In the genomic region with DNA sequence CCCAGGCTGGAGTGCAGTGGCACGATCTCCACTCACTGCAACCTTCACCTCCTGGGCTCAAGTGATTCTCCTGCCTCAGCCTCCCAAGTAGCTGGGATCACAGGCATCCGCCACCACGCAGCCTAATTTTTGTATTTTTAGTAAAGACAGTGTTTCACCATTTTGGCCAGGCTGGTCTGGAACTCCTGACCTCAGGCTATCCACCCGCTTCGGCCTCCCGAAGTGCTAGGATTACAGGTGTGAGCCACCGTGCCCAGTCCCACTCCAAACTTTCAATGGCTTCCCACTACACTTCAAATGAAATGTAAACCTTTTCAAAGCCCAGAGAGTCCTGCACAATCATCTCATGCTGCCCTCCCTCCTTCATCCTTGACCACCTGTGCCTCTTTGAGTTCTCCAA, we compare ENCODE assay signal across 8 cellular contexts. TPM values are rescaled to one million over a fixed set of nuclear protein-coding genes. Genes with fewer than 3 reads are reported as not detected.
DNase-seq lines count a peak whose midpoint lies in the region; ATAC-seq and TF ChIP-seq lines count a peak whose summit lies in the region.
"Not testable (repeated sequence)": the region's sequence is repeated elsewhere in the genome, so short reads cannot be mapped to it uniquely, and the experiment has no call there.
"Had no signal": no experiment of that assay in that cellular context is flagged by ENCODE, and none has a peak within 500 bp of the region (broad histone marks: within the 10 kb centered on the region; RNA-seq: fewer than 3 reads in every experiment).

No MANE protein-coding gene starts in this region.

- not testable (repeated sequence) for H3K79me1 ChIP-seq in H9 (ENCODE audit: insufficient read depth, low read depth, low read length, poor library complexity, severe bottlenecking)

- H3K23me2 ChIP-seq in H9 (ENCODE audit: insufficient read length, low read depth, low read length, poor library complexity, severe bottlenecking): peaks cover 14% of the 10 kb centered on the region

- POLR2A ChIA-PET in T-cell (lab: Charles Lee): not testable (repeated sequence)
- POLR2A ChIA-PET in naive thymus-derived CD4-positive, alpha-beta T cell (lab: Charles Lee): interaction anchor here (9.1 kb wide), 1 partner anchor 56 kb away, joined by 211 read pairs; no protein-coding TSS in a partner anchor

- peak overlapping the region; percentile 15 for H3K27ac ChIP-seq in CD4-positive, CD25-positive, alpha-beta regulatory T cell (ENCODE audit: insufficient read depth, low read length, poor library complexity, severe bottlenecking)
- H3K27ac ChIP-seq in H9 (ENCODE audit: insufficient read length, low read depth, low read length); naive thymus-derived CD4-positive, alpha-beta T cell (ENCODE audit: low read depth, low read length): not testable (repeated sequence)
- H3K27ac ChIP-seq in effector memory CD4-positive, alpha-beta T cell (ENCODE audit: insufficient read depth, low read length, poor library complexity, severe bottlenecking): peak overlapping the region; percentile 11

- not testable (repeated sequence) for H2BK20ac ChIP-seq in H9 (ENCODE audit: low read depth, low read length, poor library complexity, severe bottlenecking)

- not testable (repeated sequence) for H3K27me3 Mint-ChIP-seq in CD4-positive, CD25-positive, alpha-beta regulatory T cell; H9 (ENCODE audit: low read depth); T-cell; activated CD8-positive, alpha-beta memory T cell treated with anti-CD3 and anti-CD28 coated beads, Interleukin-2, amount 10 ng/mL, durations not matched to agents 7 days and 5 days; activated naive CD4-positive, alpha-beta T cell treated with anti-CD3 and anti-CD28 coated beads, Interleukin-2, amount 50 U/mL, for 24 hours; naive thymus-derived CD4-positive, alpha-beta T cell

- H3K4ac ChIP-seq in H9 (ENCODE audit: low read depth, low read length): not testable (repeated sequence)

- H3K4me1 Mint-ChIP-seq in CD4-positive, CD25-positive, alpha-beta regulatory T cell: peaks cover 28 to 95% (median 72%) of the 10 kb centered on the region in 4 donors
- peaks cover 82 to 86% of the 10 kb centered on the region in 2 experiments for H3K4me1 Mint-ChIP-seq in H9
- H3K4me1 Mint-ChIP-seq in T-cell: peaks cover 91 to 95% (median 93%) of the 10 kb centered on the region in 3 donors
- H3K4me1 Mint-ChIP-seq in activated CD8-positive, alpha-beta memory T cell treated with anti-CD3 and anti-CD28 coated beads, Interleukin-2, amount 10 ng/mL, durations not matched to agents 7 days and 5 days: peaks cover 77% of the 10 kb centered on the region
- peaks cover 92% of the 10 kb centered on the region for H3K4me1 Mint-ChIP-seq in activated naive CD4-positive, alpha-beta T cell treated with anti-CD3 and anti-CD28 coated beads, Interleukin-2, amount 50 U/mL, for 24 hours
- peaks cover 58 to 96% (median 88%) of the 10 kb centered on the region in 7 donors for H3K4me1 Mint-ChIP-seq in naive thymus-derived CD4-positive, alpha-beta T cell

- H2BK15ac ChIP-seq in H9 (ENCODE audit: low read depth, low read length): not testable (repeated sequence)

- H3K27me3 ChIP-seq in CD4-positive, CD25-positive, alpha-beta regulatory T cell (ENCODE audit: control insufficient read depth, insufficient read depth, low read length); H9 (ENCODE audit: insufficient read depth, low read length); effector memory CD4-positive, alpha-beta T cell (replicated peaks; ENCODE audit: control insufficient read depth, insufficient read depth, low read length, poor library complexity, severe bottlenecking); naive thymus-derived CD4-positive, alpha-beta T cell (ENCODE audit: control insufficient read depth in 2 of 2, insufficient read depth in 2 of 2, low read length in 2 of 2): not testable (repeated sequence)

- H2BK120ac ChIP-seq in H9 (ENCODE audit: low read depth, low read length, poor library complexity, severe bottlenecking): not testable (repeated sequence)

- CTCF ChIA-PET in T-cell (lab: Charles Lee): not testable (repeated sequence)
- CTCF ChIA-PET in activated CD8-positive, alpha-beta memory T cell treated with anti-CD3 and anti-CD28 coated beads, Interleukin-2, amount 10 ng/mL, durations not matched to agents 7 days and 5 days (lab: Charles Lee): interaction anchor here (1.1 kb wide), 1 partner anchor 18 kb away, joined by 3 read pairs; no protein-coding TSS in a partner anchor
- CTCF ChIA-PET in naive thymus-derived CD4-positive, alpha-beta T cell (lab: Charles Lee): interaction anchor here (0.6 to 1.3 kb wide), 2 partner anchors 28 to 30 kb away, joined by 3 read pairs; no protein-coding TSS in a partner anchor

- not testable (repeated sequence) for ATAC-seq in CD4-positive, CD25-positive, alpha-beta regulatory T cell (ENCODE audit: low read depth in 2 of 2); T-cell (replicated peaks in 1 of 4); activated CD8-positive, alpha-beta memory T cell treated with anti-CD3 and anti-CD28 coated beads, Interleukin-2, amount 10 ng/mL, durations not matched to agents 7 days and 5 days; naive thymus-derived CD4-positive, alpha-beta T cell

- H3T11ph ChIP-seq in H9 (ENCODE audit: low read length): not testable (repeated sequence)

- H3K9me3 Mint-ChIP-seq in CD4-positive, CD25-positive, alpha-beta regulatory T cell; H9; T-cell; activated CD8-positive, alpha-beta memory T cell treated with anti-CD3 and anti-CD28 coated beads, Interleukin-2, amount 10 ng/mL, durations not matched to agents 7 days and 5 days (ENCODE audit: low read depth); activated naive CD4-positive, alpha-beta T cell treated with anti-CD3 and anti-CD28 coated beads, Interleukin-2, amount 50 U/mL, for 24 hours; naive thymus-derived CD4-positive, alpha-beta T cell: not testable (repeated sequence)

- not testable (repeated sequence) for H3K56ac ChIP-seq in H9 (ENCODE audit: insufficient read length, low read depth, low read length)

- peaks cover 31% of the 10 kb centered on the region for H3K79me2 ChIP-seq in H9 (ENCODE audit: insufficient read depth, low read length)

- not testable (repeated sequence) for H4K20me1 ChIP-seq in H9 (ENCODE audit: control insufficient read depth, insufficient read depth, insufficient read length)

- H3K36me3 Mint-ChIP-seq in CD4-positive, CD25-positive, alpha-beta regulatory T cell: peaks cover 15% of the 10 kb centered on the region
- H3K36me3 Mint-ChIP-seq in H9 (ENCODE audit: insufficient read depth in 1 of 3, low read depth in 3 of 3) (peaks cover 11 to 19% (median 15%) of the 10 kb centered on the region in 3 experiments), T-cell (peaks cover 19% of the 10 kb centered on the region)
- H3K36me3 Mint-ChIP-seq in activated CD8-positive, alpha-beta memory T cell treated with anti-CD3 and anti-CD28 coated beads, Interleukin-2, amount 10 ng/mL, durations not matched to agents 7 days and 5 days: peaks cover 43% of the 10 kb centered on the region
- not testable (repeated sequence) for H3K36me3 Mint-ChIP-seq in activated naive CD4-positive, alpha-beta T cell treated with anti-CD3 and anti-CD28 coated beads, Interleukin-2, amount 50 U/mL, for 24 hours
- H3K36me3 Mint-ChIP-seq in naive thymus-derived CD4-positive, alpha-beta T cell: peaks cover 4 to 44% (median 11%) of the 10 kb centered on the region in 5 donors

- peaks cover 84% of the 10 kb centered on the region for H3K4me1 ChIP-seq in CD4-positive, CD25-positive, alpha-beta regulatory T cell (ENCODE audit: control insufficient read depth, insufficient read depth, low read length, poor library complexity, severe bottlenecking)
- peaks cover 19% of the 10 kb centered on the region for H3K4me1 ChIP-seq in H9 (ENCODE audit: insufficient read depth, low read length)
- H3K4me1 ChIP-seq in effector memory CD4-positive, alpha-beta T cell (ENCODE audit: control insufficient read depth, insufficient read depth, low read length, poor library complexity, severe bottlenecking): peaks cover 31% of the 10 kb centered on the region
- peaks cover 34 to 45% of the 10 kb centered on the region in 2 donors for H3K4me1 ChIP-seq in naive thymus-derived CD4-positive, alpha-beta T cell (ENCODE audit: control insufficient read depth in 2 of 2, insufficient read depth in 2 of 2, low read length in 2 of 2)

- intact Hi-C loops in naive thymus-derived CD4-positive, alpha-beta T cell (cut with micrococcal nuclease): not testable (repeated sequence)

- DNase-seq in CD4-positive, CD25-positive, alpha-beta regulatory T cell; H9; T-cell; activated CD8-positive, alpha-beta memory T cell treated with anti-CD3 and anti-CD28 coated beads, Interleukin-2, amount 10 ng/mL, durations not matched to agents 7 days and 5 days; effector memory CD4-positive, alpha-beta T cell; naive thymus-derived CD4-positive, alpha-beta T cell: not testable (repeated sequence)

- not testable (repeated sequence) for H3K14ac ChIP-seq in H9 (ENCODE audit: insufficient read depth, low read length)

- H3K36me3 ChIP-seq in CD4-positive, CD25-positive, alpha-beta regulatory T cell (ENCODE audit: control insufficient read depth, insufficient read depth, low read length); effector memory CD4-positive, alpha-beta T cell (ENCODE audit: control insufficient read depth, insufficient read depth, low read length); naive thymus-derived CD4-positive, alpha-beta T cell (ENCODE audit: control insufficient read depth in 2 of 3, insufficient read depth in 3 of 3, low read length in 3 of 3): not testable (repeated sequence)

- H4K91ac ChIP-seq in H9 (ENCODE audit: insufficient read length, low read depth, low read length): not testable (repeated sequence)

- H2AFZ ChIP-seq in H9 (ENCODE audit: low read length): not testable (repeated sequence)

- H2AK5ac ChIP-seq in H9 (ENCODE audit: insufficient read length, low read length): not testable (repeated sequence)

- not testable (repeated sequence) for H2BK12ac ChIP-seq in H9 (ENCODE audit: insufficient read length, low read depth, low read length)

- not testable (repeated sequence) for TF ChIP-seq CTCF in H9 (conservative IDR thresholded peaks at IDR 0.05)

- H3K4me2 ChIP-seq in H9 (ENCODE audit: insufficient read depth, insufficient read length, low read length): not testable (repeated sequence)

- not testable (repeated sequence) for H3K9ac ChIP-seq in H9 (ENCODE audit: extremely low read depth, insufficient read length, low read length)

- peak overlapping the region; percentile 25 to 98 (median 70) for H3K4me3 Mint-ChIP-seq in CD4-positive, CD25-positive, alpha-beta regulatory T cell
- H3K4me3 Mint-ChIP-seq in H9; activated CD8-positive, alpha-beta memory T cell treated with anti-CD3 and anti-CD28 coated beads, Interleukin-2, amount 10 ng/mL, durations not matched to agents 7 days and 5 days; activated naive CD4-positive, alpha-beta T cell treated with anti-CD3 and anti-CD28 coated beads, Interleukin-2, amount 50 U/mL, for 24 hours: not testable (repeated sequence)
- H3K4me3 Mint-ChIP-seq in T-cell: peak overlapping the region in 1 of 3 donors; percentile 14
- peak overlapping the region in 5 of 10 donors; percentile 32 to 79 (median 55) for H3K4me3 Mint-ChIP-seq in naive thymus-derived CD4-positive, alpha-beta T cell

- H3K18ac ChIP-seq in H9 (ENCODE audit: insufficient read length, low read depth, low read length): not testable (repeated sequence)

- H3K27ac Mint-ChIP-seq in CD4-positive, CD25-positive, alpha-beta regulatory T cell: peak overlapping the region; percentile 60 to 82 (median 76)
- H3K27ac Mint-ChIP-seq in H9: peak overlapping the region; percentile 7 to 72 (median 61); a peak in 4 of 7 replicates
- H3K27ac Mint-ChIP-seq in T-cell: peak overlapping the region; percentile 95 to 96
- H3K27ac Mint-ChIP-seq in activated CD8-positive, alpha-beta memory T cell treated with anti-CD3 and anti-CD28 coated beads, Interleukin-2, amount 10 ng/mL, durations not matched to agents 7 days and 5 days: peak overlapping the region; percentile 20
- H3K27ac Mint-ChIP-seq in activated naive CD4-positive, alpha-beta T cell treated with anti-CD3 and anti-CD28 coated beads, Interleukin-2, amount 50 U/mL, for 24 hours: peak overlapping the region; percentile 61
- peak overlapping the region in 8 of 9 donors; percentile 44 to 93 (median 78) for H3K27ac Mint-ChIP-seq in naive thymus-derived CD4-positive, alpha-beta T cell

- not testable (repeated sequence) for H4K5ac ChIP-seq in H9 (ENCODE audit: insufficient read length, low read depth, low read length)

- not testable (repeated sequence) for H3K4me3 ChIP-seq in CD4-positive, CD25-positive, alpha-beta regulatory T cell (ENCODE audit: low read depth, low read length); effector memory CD4-positive, alpha-beta T cell (ENCODE audit: insufficient read depth, low read depth, low read length, poor library complexity, severe bottlenecking); naive thymus-derived CD4-positive, alpha-beta T cell (ENCODE audit: low read length)

- H3K23ac ChIP-seq in H9 (ENCODE audit: insufficient read length, low read depth, low read length): not testable (repeated sequence)

- H4K8ac ChIP-seq in H9 (replicated peaks; ENCODE audit: insufficient read length, low read depth, low read length): not testable (repeated sequence)

- H3K9me3 ChIP-seq in CD4-positive, CD25-positive, alpha-beta regulatory T cell (ENCODE audit: control insufficient read depth in 2 of 2, low read length in 2 of 2); H9 (ENCODE audit: control insufficient read depth, low read depth, low read length); effector memory CD4-positive, alpha-beta T cell (ENCODE audit: control insufficient read depth, low read length); naive thymus-derived CD4-positive, alpha-beta T cell (ENCODE audit: control insufficient read depth in 2 of 3, low read length in 3 of 3): not testable (repeated sequence)

- WGBS in H9 (ENCODE audit: extremely low coverage, insufficient read length, low lambda C conversion rate): no CpG with 5 or more reads among the region's 7 CpGs

- H2BK5ac ChIP-seq in H9 (ENCODE audit: insufficient read length, low read length): not testable (repeated sequence)

RNA-seq across cellular contexts. Expression of a gene that starts 5.8 kb away (rescaled TPM):
- total RNA-seq in CD4-positive, CD25-positive, alpha-beta regulatory T cell: 55.7 TPM
- polyA plus RNA-seq in CD4-positive, CD25-positive, alpha-beta regulatory T cell: 1 to 10 TPM; 2.3 to 4.9 (median 4.2) TPM
- 18.0 and 19.7 TPM in 2 replicates for total RNA-seq in H9 (2021)
- 10 to 100 TPM; 20.5 to 52.2 (median 25.6) TPM for total RNA-seq in T-cell
- total RNA-seq in activated CD8-positive, alpha-beta memory T cell treated with anti-CD3 and anti-CD28 coated beads, Interleukin-2, amount 10 ng/mL, durations not matched to agents 7 days and 5 days: 10 to 100 TPM; 16.2 to 36.0 TPM
- total RNA-seq in naive thymus-derived CD4-positive, alpha-beta T cell: 10 to 100 TPM; 20.7 to 32.4 (median 27.1) TPM
- 1 to 10 TPM; 4.8 to 7.5 TPM for polyA plus RNA-seq in naive thymus-derived CD4-positive, alpha-beta T cell
- polyA plus RNA-seq: HepG2 had no signal

Comparison
In these comparisons a context has a peak if more than half of its experiments do, and no peak if none do; other contexts are left out.
1. H3K27ac Mint-ChIP-seq: peak in every context shown above with its lines; median percentile 96 in T-cell; 78 in naive thymus-derived CD4-positive, alpha-beta T cell; 76 in CD4-positive, CD25-positive, alpha-beta regulatory T cell; 61 in H9; 61 in activated naive CD4-positive, alpha-beta T cell treated with anti-CD3 and anti-CD28 coated beads, Interleukin-2, amount 50 U/mL, for 24 hours; 20 in activated CD8-positive, alpha-beta memory T cell treated with anti-CD3 and anti-CD28 coated beads, Interleukin-2, amount 10 ng/mL, durations not matched to agents 7 days and 5 days.